Comparison of ENCODE assay signal across 9 cellular contexts in genomic region chr10:104333728-104334373, GRCh38. TPM values are rescaled to one million over a fixed set of nuclear protein-coding genes. Genes with fewer than 3 reads are reported as not detected.
DNase-seq lines count a peak whose midpoint lies in the region; ATAC-seq and TF ChIP-seq lines count a peak whose summit lies in the region.
"Had no signal": no experiment of that assay in that cellular context is flagged by ENCODE, and none has a peak within 500 bp of the region (broad histone marks: within the 10 kb centered on the region; RNA-seq: fewer than 3 reads in every experiment).

No MANE protein-coding gene starts in this region.

- H3K27me3 ChIP-seq in tibial artery: no peaks in the 10 kb centered on the region

- H3K4me1 ChIP-seq in tibial artery: peaks cover 9 to 79% (median 69%) of the 10 kb centered on the region in 4 donors

- no peaks in the 10 kb centered on the region for H3K9me3 ChIP-seq in tibial artery

- peak overlapping the region; percentile 80 for H3K27ac Mint-ChIP-seq in activated naive CD8-positive, alpha-beta T cell treated with anti-CD3 and anti-CD28 coated beads, Interleukin-2, amount 10 ng/mL, durations not matched to agents 7 days and 5 days

- H3K36me3 ChIP-seq in tibial artery: no peaks in the 10 kb centered on the region

- no peak for TF ChIP-seq CTCF in tibial artery (IDR thresholded peaks at IDR 0.05)

- no peak for ATAC-seq in activated naive CD8-positive, alpha-beta T cell treated with anti-CD3 and anti-CD28 coated beads, Interleukin-2, amount 10 ng/mL, durations not matched to agents 7 days and 5 days (ENCODE audit: low read depth)
- no peak for ATAC-seq in GM19463 (IDR thresholded peaks at IDR 0.05; ENCODE audit: unreplicated experiment)

- no peaks in the 10 kb centered on the region for H3K27me3 Mint-ChIP-seq in activated naive CD8-positive, alpha-beta T cell treated with anti-CD3 and anti-CD28 coated beads, Interleukin-2, amount 10 ng/mL, durations not matched to agents 7 days and 5 days

- H3K9me3 Mint-ChIP-seq in activated naive CD8-positive, alpha-beta T cell treated with anti-CD3 and anti-CD28 coated beads, Interleukin-2, amount 10 ng/mL, durations not matched to agents 7 days and 5 days: no peaks in the 10 kb centered on the region

- peaks cover 57% of the 10 kb centered on the region for H3K4me1 Mint-ChIP-seq in activated naive CD8-positive, alpha-beta T cell treated with anti-CD3 and anti-CD28 coated beads, Interleukin-2, amount 10 ng/mL, durations not matched to agents 7 days and 5 days

- no peak overlapping the region for H3K4me3 ChIP-seq in tibial artery

- H3K27ac ChIP-seq in tibial artery: peak overlapping the region; percentile 80 to 89

- peaks cover 9% of the 10 kb centered on the region for H3K36me3 Mint-ChIP-seq in activated naive CD8-positive, alpha-beta T cell treated with anti-CD3 and anti-CD28 coated beads, Interleukin-2, amount 10 ng/mL, durations not matched to agents 7 days and 5 days

- peak; percentile 60 for DNase-seq in activated effector memory CD4-positive, alpha-beta T cell treated with anti-CD3 and anti-CD28 coated beads, Interleukin-2, amount 50 U/mL, for 16 hours
- DNase-seq in activated effector memory CD4-positive, alpha-beta T cell treated with Interleukin-2 at 50 U/mL for 16 hours: no peak
- no peak for DNase-seq in activated naive CD8-positive, alpha-beta T cell treated with anti-CD3 and anti-CD28 coated beads, Interleukin-2, amount 10 ng/mL, durations not matched to agents 7 days and 5 days
- peak; percentile 59 for DNase-seq in mesenteric fat pad (ENCODE audit: low spot score)
- peak in 1 of 2 donors; percentile 51 for DNase-seq in tibial artery
- DNase-seq in NCI-H1436 treated with DMSO at 0.1 percent for 48 hours (lab: John Stamatoyannopoulos, UW): no peak
- no peak for DNase-seq in NCI-H2227 (lab: John Stamatoyannopoulos, UW; ENCODE audit: unreplicated experiment)
- DNase-seq: NCI-H1092 treated with DMSO at 0.1 percent for 48 hours had no signal

- POLR2A ChIA-PET in activated naive CD8-positive, alpha-beta T cell treated with anti-CD3 and anti-CD28 coated beads, Interleukin-2, amount 10 ng/mL, durations not matched to agents 7 days and 5 days (lab: Charles Lee): interaction anchor here (1.3 to 1.9 kb wide), 3 partner anchors 17 to 65 kb away, joined by 3 to 4 read pairs (median 4); partner anchors contain the start of gene GSTO2

- peak overlapping the region; percentile 53 for H3K4me3 Mint-ChIP-seq in activated naive CD8-positive, alpha-beta T cell treated with anti-CD3 and anti-CD28 coated beads, Interleukin-2, amount 10 ng/mL, durations not matched to agents 7 days and 5 days

- intact Hi-C loops in tibial artery (cut with DNase I; ENCODE audit: low total_unique reads): no loop called here

RNA-seq across cellular contexts. Expression of gene ITPRIP, which starts 4.4 kb away (rescaled TPM):
- 10 to 100 TPM; 24.7 to 25.4 TPM for total RNA-seq in activated naive CD8-positive, alpha-beta T cell treated with anti-CD3 and anti-CD28 coated beads, Interleukin-2, amount 10 ng/mL, durations not matched to agents 7 days and 5 days
- total RNA-seq in mesenteric fat pad: 48.3 TPM

RNA-seq across cellular contexts. Expression of gene CFAP58, which starts 19.8 kb away (rescaled TPM):
- total RNA-seq in activated naive CD8-positive, alpha-beta T cell treated with anti-CD3 and anti-CD28 coated beads, Interleukin-2, amount 10 ng/mL, durations not matched to agents 7 days and 5 days: under 1 TPM; 0.28 to 0.34 TPM
- total RNA-seq in mesenteric fat pad: 0.64 TPM

Comparison
In these comparisons a context has a peak if more than half of its experiments do, and no peak if none do; other contexts are left out.
1. DNase-seq: peak in activated effector memory CD4-positive, alpha-beta T cell treated with anti-CD3 and anti-CD28 coated beads, Interleukin-2, amount 50 U/mL, for 16 hours (single experiment) and mesenteric fat pad (single experiment); none in activated effector memory CD4-positive, alpha-beta T cell treated with Interleukin-2 at 50 U/mL for 16 hours (single experiment), activated naive CD8-positive, alpha-beta T cell treated with anti-CD3 and anti-CD28 coated beads, Interleukin-2, amount 10 ng/mL, durations not matched to agents 7 days and 5 days (single experiment), NCI-H1436 treated with DMSO at 0.1 percent for 48 hours (single experiment) and NCI-H2227 (single experiment).